ENCODE assay signal across 1 cellular context in genomic region chr11:563812-564578, GRCh38.
TF ChIP-seq lines count a peak whose summit lies in the region.

No MANE protein-coding gene starts in this region.

TF ChIP-seq in HepG2, 621 proteins besides CTCF, POLR2A, EP300 and RAD21 (continued from another document and continues in another):
- no peak for TF ChIP-seq DDIT3 (CRISPR knock-in tag; IDR thresholded peaks at IDR 0.05)
- no peak for TF ChIP-seq DZIP1 (CRISPR knock-in tag; IDR thresholded peaks at IDR 0.05)
- TF ChIP-seq WIZ (CRISPR knock-in tag; IDR thresholded peaks at IDR 0.05) = no peak
- TF ChIP-seq PRDM4 (CRISPR knock-in tag; IDR thresholded peaks at IDR 0.05; ENCODE audit: borderline replicate concordance) = no peak
- no peak for TF ChIP-seq REPIN1 (CRISPR knock-in tag; IDR thresholded peaks at IDR 0.05; ENCODE audit: borderline replicate concordance, low read depth)
- TF ChIP-seq ATF2 (CRISPR knock-in tag; IDR thresholded peaks at IDR 0.05) = no peak
- TF ChIP-seq ZNF784 (CRISPR knock-in tag; IDR thresholded peaks at IDR 0.05; ENCODE audit: borderline replicate concordance) = no peak
- no peak for TF ChIP-seq ZBTB7A (CRISPR knock-in tag; IDR thresholded peaks at IDR 0.05)
- TF ChIP-seq AFF4 (CRISPR knock-in tag; IDR thresholded peaks at IDR 0.05) = no peak
- no peak for TF ChIP-seq ZFAT (CRISPR knock-in tag; conservative IDR thresholded peaks at IDR 0.05)
- no peak for TF ChIP-seq KLF9 (CRISPR knock-in tag; IDR thresholded peaks at IDR 0.05; ENCODE audit: low read depth)
- TF ChIP-seq ZGPAT (CRISPR knock-in tag; IDR thresholded peaks at IDR 0.05) = no peak
- no peak for TF ChIP-seq ZNF660 (CRISPR knock-in tag; IDR thresholded peaks at IDR 0.05; ENCODE audit: borderline replicate concordance, low read depth)
- TF ChIP-seq POLR2G (IDR thresholded peaks at IDR 0.05; ENCODE audit: low read depth, low read length) = peak; percentile 52
- no peak for TF ChIP-seq ATM (IDR thresholded peaks at IDR 0.05; ENCODE audit: borderline replicate concordance)
- TF ChIP-seq ZNF646 (CRISPR knock-in tag; IDR thresholded peaks at IDR 0.05) = no peak
- TF ChIP-seq KIAA2018 (CRISPR knock-in tag; IDR thresholded peaks at IDR 0.05; ENCODE audit: borderline replicate concordance) = no peak
- TF ChIP-seq ZNF780A (CRISPR knock-in tag; IDR thresholded peaks at IDR 0.05) = no peak
- no peak for TF ChIP-seq ZNF460 (CRISPR knock-in tag; IDR thresholded peaks at IDR 0.05; ENCODE audit: borderline replicate concordance)
